ENCODE assay signal across 8 cellular contexts in the genomic region with DNA sequence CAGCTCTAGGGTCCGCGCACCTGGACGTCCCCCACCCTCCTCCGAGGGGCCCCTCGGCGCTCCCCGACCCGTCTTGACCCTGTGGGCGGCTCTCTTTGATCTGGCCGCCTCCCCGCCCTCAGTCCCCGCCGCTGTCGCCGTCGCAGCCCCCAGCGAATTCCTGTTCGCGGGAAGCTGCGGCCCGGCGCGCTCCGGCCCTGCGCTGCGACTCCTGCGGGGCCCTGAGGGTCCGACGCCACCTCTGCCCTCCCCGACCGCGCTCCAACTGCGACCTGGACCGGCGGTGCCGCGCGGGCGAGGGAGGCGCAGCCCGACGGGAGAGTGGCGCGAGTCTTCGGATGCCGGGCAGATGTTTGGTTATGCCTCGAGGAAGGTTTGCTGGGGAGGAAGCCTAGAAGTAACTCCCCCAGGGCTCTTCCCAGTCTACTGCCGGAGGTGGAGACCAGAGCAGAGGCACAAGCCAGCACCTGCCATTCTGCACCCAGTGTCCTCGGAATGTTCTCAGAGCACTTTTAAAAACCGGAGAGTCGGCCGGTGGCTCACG. TPM values are rescaled to one million over a fixed set of nuclear protein-coding genes. Genes with fewer than 3 reads are reported as not detected.
DNase-seq lines count a peak whose midpoint lies in the region; ATAC-seq and TF ChIP-seq lines count a peak whose summit lies in the region.

No MANE protein-coding gene starts in this region.

- peak in 1 of 2 donors; percentile 36 for ATAC-seq in activated T-cell treated with anti-CD3 and anti-CD28 coated beads, Interleukin-2, amount 50 U/mL, for 4 hours
- ATAC-seq in HG02678 (IDR thresholded peaks at IDR 0.05; ENCODE audit: unreplicated experiment) (peak; percentile 31), T-cell (replicated peaks in 1 of 4) (peak; percentile 10 to 28 (median 19)), gastroesophageal sphincter (peak; percentile 31), GM18873 (IDR thresholded peaks at IDR 0.05; ENCODE audit: low FRiP score, unreplicated experiment) (no peak)

- no peak for DNase-seq in activated T-cell treated with anti-CD3 and anti-CD28 coated beads, Interleukin-2, amount 50 U/mL, for 4 hours
- no peak for DNase-seq in activated T-cell treated with anti-CD3 and anti-CD28 coated beads for 4 hours
- DNase-seq in T-cell = no peak
- no peak for DNase-seq in skeletal muscle cell (ENCODE audit: low read depth)
- no peak for DNase-seq in stimulated activated naive CD4-positive, alpha-beta T cell (lab: John Stamatoyannopoulos, UW)

- H3K36me3 Mint-ChIP-seq in activated T-cell treated with anti-CD3 and anti-CD28 coated beads, Interleukin-2, amount 50 U/mL, for 4 hours (ENCODE audit: insufficient read depth) = peaks cover 4% of the 10 kb centered on the region
- H3K36me3 Mint-ChIP-seq in T-cell = peaks cover 3% of the 10 kb centered on the region

- TF ChIP-seq EP300 in gastroesophageal sphincter (IDR thresholded peaks at IDR 0.05) = no peak

- H3K27me3 ChIP-seq in gastroesophageal sphincter = peaks cover 35% of the 10 kb centered on the region

- POLR2A ChIA-PET in T-cell (lab: Charles Lee) = interaction anchor here in 1 of 2 donors (0.7 kb wide), 1 partner anchor 537 kb away, joined by 8 read pairs; no protein-coding TSS in a partner anchor

- H3K4me3 Mint-ChIP-seq in activated T-cell treated with anti-CD3 and anti-CD28 coated beads, Interleukin-2, amount 50 U/mL, for 4 hours = peak overlapping the region; percentile 54
- H3K4me3 Mint-ChIP-seq in T-cell = peak overlapping the region; percentile 8 to 65 (median 53)

- no peak for TF ChIP-seq POLR2A in gastroesophageal sphincter (IDR thresholded peaks at IDR 0.05)

- H3K36me3 ChIP-seq in gastroesophageal sphincter = no peaks in the 10 kb centered on the region

- H3K4me3 ChIP-seq in gastroesophageal sphincter = peak overlapping the region; percentile 14 to 59
- H3K4me3 ChIP-seq in skeletal muscle cell (ENCODE audit: low read depth, low read length) = peak overlapping the region; percentile 54

- H3K4me1 Mint-ChIP-seq in activated T-cell treated with anti-CD3 and anti-CD28 coated beads, Interleukin-2, amount 50 U/mL, for 4 hours (ENCODE audit: low read depth) = peaks cover 11% of the 10 kb centered on the region
- peaks cover 6 to 11% (median 7%) of the 10 kb centered on the region in 3 donors for H3K4me1 Mint-ChIP-seq in T-cell

- H3K9me3 ChIP-seq in gastroesophageal sphincter = peaks cover 0 to 6% (median 0%) of the 10 kb centered on the region in 3 donors

- WGBS in gastroesophageal sphincter (ENCODE audit: low coverage in 1 of 2), 2 donors = no CpG with 5 or more reads among the region's 53 CpGs

- H3K27ac ChIP-seq in gastroesophageal sphincter = no peak overlapping the region

- no peak for TF ChIP-seq CTCF in gastroesophageal sphincter (IDR thresholded peaks at IDR 0.05)

- H3K4me1 ChIP-seq in gastroesophageal sphincter = peaks cover 0 to 18% (median 7%) of the 10 kb centered on the region in 3 donors

- no peak overlapping the region for H3K27ac Mint-ChIP-seq in T-cell

- CTCF ChIA-PET in T-cell (lab: Charles Lee) = no interaction called here

- peaks cover 6% of the 10 kb centered on the region for H3K9me3 Mint-ChIP-seq in activated T-cell treated with anti-CD3 and anti-CD28 coated beads, Interleukin-2, amount 50 U/mL, for 4 hours
- peaks cover 3 to 4% (median 4%) of the 10 kb centered on the region in 3 donors for H3K9me3 Mint-ChIP-seq in T-cell

- H3K27me3 Mint-ChIP-seq in activated T-cell treated with anti-CD3 and anti-CD28 coated beads, Interleukin-2, amount 50 U/mL, for 4 hours (ENCODE audit: low read depth) = peaks cover 34% of the 10 kb centered on the region
- peaks cover 20 to 38% of the 10 kb centered on the region in 2 donors for H3K27me3 Mint-ChIP-seq in T-cell

RNA-seq across cellular contexts. Expression of gene ISM2, which starts 0.4 kb away (rescaled TPM):
- not detected for total RNA-seq in activated T-cell treated with anti-CD3 and anti-CD28 coated beads, Interleukin-2, amount 50 U/mL, for 4 hours
- not detected for total RNA-seq in T-cell
- under 1 TPM in 1 of 4 donors, not detected in 3; 0.31 TPM for total RNA-seq in gastroesophageal sphincter

RNA-seq across cellular contexts. Expression of gene AHSA1, which starts 41.2 kb away (rescaled TPM):
- 100 to 1,000 TPM; 339 to 369 (median 361) TPM for total RNA-seq in activated T-cell treated with anti-CD3 and anti-CD28 coated beads, Interleukin-2, amount 50 U/mL, for 4 hours
- 100 to 1,000 TPM in 1 of 5 donors, 10 to 100 TPM in 4; 59.8 to 101 (median 88.4) TPM for total RNA-seq in T-cell
- total RNA-seq in gastroesophageal sphincter = 100 to 1,000 TPM; 115 to 166 (median 129) TPM

RNA-seq across cellular contexts. Expression of gene VIPAS39, which starts 41.7 kb away (rescaled TPM):
- total RNA-seq in activated T-cell treated with anti-CD3 and anti-CD28 coated beads, Interleukin-2, amount 50 U/mL, for 4 hours = 10 to 100 TPM; 12.7 to 15.7 (median 13.9) TPM
- total RNA-seq in T-cell (10 to 100 TPM; 15.6 to 24.1 (median 18.2) TPM), gastroesophageal sphincter (10 to 100 TPM; 18.6 to 31.8 (median 21.5) TPM)
